Comparison of ENCODE assay signal across 26 cellular contexts in genomic region chr14:99334277-99334676, GRCh38.
"Had no signal": no experiment of that assay in that cellular context is flagged by ENCODE, and none has a peak within 500 bp of the region (broad histone marks: within the 10 kb centered on the region; RNA-seq: fewer than 3 reads in every experiment).

No MANE protein-coding gene starts in this region.

- H3K27ac ChIP-seq: coronary artery, dorsolateral prefrontal cortex, gastrocnemius medialis, left lung, right lobe of liver, thoracic aorta, uterus had no signal

- H3K4me3 ChIP-seq: coronary artery, dorsolateral prefrontal cortex, gastrocnemius medialis, left lung, right lobe of liver, thoracic aorta, uterus had no signal

- H3K9me3 ChIP-seq: gastrocnemius medialis, right lobe of liver, thoracic aorta, uterus had no signal

- H3K4me1 ChIP-seq: gastrocnemius medialis, left lung, right lobe of liver, uterus had no signal

- H3K27me3 ChIP-seq: right lobe of liver, uterus had no signal

- ATAC-seq: activated CD4-positive, alpha-beta T cell treated with anti-CD3 and anti-CD28 coated beads for 36 hours; activated T-cell treated with anti-CD3 and anti-CD28 coated beads, Interleukin-2, amount 50 U/mL, for 72 hours; gastrocnemius medialis; left lung; naive thymus-derived CD4-positive, alpha-beta T cell; T-cell had no signal

- DNase-seq: activated B cell treated with CpG ODN at 0.5 μM for 24 hours; activated CD4-positive, alpha-beta T cell treated with anti-CD3 and anti-CD28 coated beads for 36 hours; activated CD4-positive, alpha-beta T cell treated with anti-CD3 and anti-CD28 coated beads, Interleukin-2, amount 50 U/mL, for 4 hours; activated effector memory CD4-positive, alpha-beta T cell treated with Interleukin-2 at 50 U/mL for 16 hours; activated naive CD4-positive, alpha-beta T cell treated with Interleukin-2 at 50 U/mL for 16 hours; activated T-cell treated with anti-CD3 and anti-CD28 coated beads for 4 hours; activated T-cell treated with anti-CD3 and anti-CD28 coated beads, Interleukin-2, amount 50 U/mL, for 72 hours; anterior cingulate cortex; cerebellar nuclear complex; dorsolateral prefrontal cortex; effector memory CD4-positive, alpha-beta T cell; erythroblast; gastrocnemius medialis; glutamatergic neuron; hippocampal formation; immature natural killer cell; left lung; naive thymus-derived CD4-positive, alpha-beta T cell; occipital lobe; right lobe of liver; stimulated activated CD4-positive, alpha-beta T cell treated with anti-CD3 and anti-CD28 coated beads, Interleukin-12 subunit alpha, Interleukin-12 subunit beta, amount 100 ng/mL, for 4 hours; stimulated activated CD4-positive, alpha-beta T cell treated with anti-CD3 and anti-CD28 coated beads, Interleukin-4, amount 100 ng/mL, for 1 hour; T-cell; uterus had no signal

- H3K36me3 ChIP-seq: gastrocnemius medialis, left lung, right lobe of liver, thoracic aorta, uterus had no signal
